ENCODE assay signal across 1 cellular context in genomic region chr20:38725959-38726848, GRCh38.
TF ChIP-seq lines count a peak whose summit lies in the region.

No MANE protein-coding gene starts in this region.

TF ChIP-seq in K562, 482 proteins besides CTCF, POLR2A, EP300 and RAD21:
- TF ChIP-seq XRCC3 (IDR thresholded peaks at IDR 0.05) (no peak), MEIS2 (IDR thresholded peaks at IDR 0.05; ENCODE audit: partially characterized antibody) (no peak), ZBTB33 (CRISPR knock-in tag; IDR thresholded peaks at IDR 0.05) (peak; percentile 49; the same call in 1 of the 2 replicates), STAG1 (CRISPR knock-in tag; IDR thresholded peaks at IDR 0.05; ENCODE audit: borderline replicate concordance) (peak; percentile 57), GTF2F1 (IDR thresholded peaks at IDR 0.05; ENCODE audit: low read depth, low read length) (no peak), TEAD1 (CRISPR knock-in tag; IDR thresholded peaks at IDR 0.05) (no peak), ZBTB7A (IDR thresholded peaks at IDR 0.05; ENCODE audit: borderline replicate concordance, control insufficient read depth, low read depth, low read length) (0 out of 2 replicates have a peak, but pooled peaks have one; percentile 20), CTCFL (IDR thresholded peaks at IDR 0.05; ENCODE audit: borderline replicate concordance, insufficient read depth, low read depth, low read length, poor library complexity, severe bottlenecking) (peak; percentile 39), CBFA2T3 (IDR thresholded peaks at IDR 0.05) (no peak), ZNF592 (IDR thresholded peaks at IDR 0.05) (no peak), BDP1 (IDR thresholded peaks at IDR 0.05; ENCODE audit: insufficient read depth, insufficient read length) (no peak), LEF1 (IDR thresholded peaks at IDR 0.05) (no peak), ZNF551 (CRISPR knock-in tag; IDR thresholded peaks at IDR 0.05) (no peak), SMC3 (conservative IDR thresholded peaks at IDR 0.05; ENCODE audit: insufficient read depth, low read depth, low read length) (peak; percentile 58; the same call in 1 of the 2 replicates), YY1 (IDR thresholded peaks at IDR 0.05; ENCODE audit: borderline replicate concordance in 1 of 3, control insufficient read depth in 1 of 3, extremely low read depth in 1 of 3, insufficient read depth in 3 of 3, insufficient read length in 1 of 3, insufficient replicate concordance in 2 of 3, low read depth in 1 of 3, low read length in 2 of 3) (peak in 1 of 3 experiments; percentile 16)
